In the genomic region with DNA sequence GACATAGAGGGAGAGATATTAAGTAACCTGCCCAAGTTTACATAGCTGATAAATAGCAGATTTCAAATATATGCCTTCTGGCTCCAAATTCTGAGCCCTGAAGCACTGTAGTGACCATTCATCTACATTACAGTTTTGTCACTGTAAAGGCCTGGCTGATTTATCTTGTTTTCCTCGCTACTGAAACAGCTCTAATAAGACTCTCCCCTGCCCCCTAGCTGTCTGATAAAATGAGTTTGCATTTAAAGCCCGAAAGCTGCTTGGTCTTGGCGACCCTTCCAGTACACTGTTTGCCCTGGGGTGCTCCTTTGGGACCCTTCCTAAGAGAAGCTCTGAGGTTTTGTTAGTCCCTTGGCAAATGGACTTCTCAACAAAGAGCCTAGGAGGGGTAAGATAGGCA, we compare ENCODE assay signal across 9 cellular contexts. TPM values are rescaled to one million over a fixed set of nuclear protein-coding genes. Genes with fewer than 3 reads are reported as not detected.
DNase-seq lines count a peak whose midpoint lies in the region; TF ChIP-seq lines count a peak whose summit lies in the region.
"Had no signal": no experiment of that assay in that cellular context is flagged by ENCODE, and none has a peak within 500 bp of the region (broad histone marks: within the 10 kb centered on the region; RNA-seq: fewer than 3 reads in every experiment).

No MANE protein-coding gene starts in this region.

- DNase-seq in M059J (ENCODE audit: low read depth) (peak; percentile 12), dermis blood vessel endothelial cell (peak; percentile 47), osteoblast (ENCODE audit: insufficient read length, low spot score, missing footprints) (peak; percentile 0), MV-4-11 (lab: John Stamatoyannopoulos, UW) (no peak), SW 1271 (lab: John Stamatoyannopoulos, UW) (no peak), NCI-H446 treated with DMSO at 0.1 percent for 48 hours (lab: John Stamatoyannopoulos, UW) (no peak)
- DNase-seq in stimulated activated CD4-positive, alpha-beta T cell treated with anti-CD3 and anti-CD28 coated beads, Interleukin-2, amount 100 ng/mL, for 48 hours = no peak

- H3K4me2 ChIP-seq in osteoblast (ENCODE audit: insufficient read depth, low read length) = no peak overlapping the region

- no peaks in the 10 kb centered on the region for H3K79me2 ChIP-seq in osteoblast (ENCODE audit: insufficient read depth, low read length)

- H3K9me3 ChIP-seq in osteoblast (ENCODE audit: low read depth, low read length) = no peaks in the 10 kb centered on the region
- H3K9me3 ChIP-seq: SJSA1 had no signal

- no peaks in the 10 kb centered on the region for H4K20me1 ChIP-seq in osteoblast (ENCODE audit: insufficient read depth, low read length)

- peaks cover 10% of the 10 kb centered on the region for H3K4me1 ChIP-seq in osteoblast (ENCODE audit: insufficient read depth, low read length)
- H3K4me1 ChIP-seq: SJSA1 had no signal

- no peak overlapping the region for H3K27ac ChIP-seq in osteoblast (ENCODE audit: low read depth, low read length)
- H3K27ac ChIP-seq: SJSA1 had no signal

- peak overlapping the region; percentile 14 for H2AFZ ChIP-seq in osteoblast (ENCODE audit: low read length)

- TF ChIP-seq CTCF in GM12872 (IDR thresholded peaks at IDR 0.05; ENCODE audit: insufficient read depth, low read depth, low read length) (peak; percentile 44; the same call in 1 of the 3 replicates), osteoblast (IDR thresholded peaks at IDR 0.05; ENCODE audit: extremely low read depth, low read depth, low read length) (peak; percentile 55)

- no peaks in the 10 kb centered on the region for H3K27me3 ChIP-seq in osteoblast (ENCODE audit: insufficient read depth, low read length)

- no peaks in the 10 kb centered on the region for H3K36me3 ChIP-seq in osteoblast (ENCODE audit: insufficient read depth, low read length)
- H3K36me3 ChIP-seq: SJSA1 had no signal

- no peak overlapping the region for H3K4me3 ChIP-seq in osteoblast (ENCODE audit: insufficient read depth, low read length)
- H3K4me3 ChIP-seq: SJSA1 had no signal

RNA-seq across cellular contexts. Expression of gene RAB11FIP2, which starts 59.7 kb away (rescaled TPM):
- 7.4 and 9.7 TPM in 2 replicates for total RNA-seq in M059J (2014; rRNA removed; shearing (Covaris generic))
- total RNA-seq in dermis blood vessel endothelial cell = 11.1 TPM in 2 replicates
- total RNA-seq in osteoblast = 38.7 and 47.7 TPM in 2 replicates

Comparison
In these comparisons a context has a peak if more than half of its experiments do, and no peak if none do; other contexts are left out.
1. DNase-seq: peak in M059J (single experiment), dermis blood vessel endothelial cell (single experiment) and osteoblast (single experiment); none in MV-4-11 (single experiment), SW 1271 (0 of 2), stimulated activated CD4-positive, alpha-beta T cell treated with anti-CD3 and anti-CD28 coated beads, Interleukin-2, amount 100 ng/mL, for 48 hours (0 of 2) and NCI-H446 treated with DMSO at 0.1 percent for 48 hours (single experiment).